8 cellular contexts compared by ENCODE assay signal in genomic region chr7:10973942-10974716, GRCh38. TPM values are rescaled to one million over a fixed set of nuclear protein-coding genes. Genes with fewer than 3 reads are reported as not detected.
DNase-seq lines count a peak whose midpoint lies in the region; ATAC-seq and TF ChIP-seq lines count a peak whose summit lies in the region.

No MANE protein-coding gene starts in this region.

- H3K27ac ChIP-seq in C4-2B = peak overlapping the region; percentile 93
- H3K27ac ChIP-seq in heart right ventricle = peak overlapping the region; percentile 6 to 93 (median 84)
- no peak overlapping the region for H3K27ac ChIP-seq in parathyroid adenoma

- H3K36me3 Mint-ChIP-seq in activated naive CD4-positive, alpha-beta T cell treated with anti-CD3 and anti-CD28 coated beads, Interleukin-2, amount 50 U/mL, for 24 hours = peaks cover 24% of the 10 kb centered on the region

- H3K36me3 ChIP-seq in heart right ventricle (peaks cover 0 to 28% (median 6%) of the 10 kb centered on the region in 9 donors), parathyroid adenoma (ENCODE audit: control insufficient read depth, insufficient read depth, low read length) (no peaks in the 10 kb centered on the region)

- H3K9me3 ChIP-seq in heart right ventricle = no peaks in the 10 kb centered on the region
- H3K9me3 ChIP-seq in parathyroid adenoma (ENCODE audit: control insufficient read depth, low read length) = no peaks in the 10 kb centered on the region

- peaks cover 7% of the 10 kb centered on the region for H3K79me2 ChIP-seq in parathyroid adenoma

- intact Hi-C loops in heart right ventricle (cut with DNase I) = loop anchor here in 5 of 10 donors (1.0 to 10.0 kb wide), 3 partner anchors 33 to 221 kb away; a partner anchor contains a TSS

- peak overlapping the region; percentile 94 for H3K27ac Mint-ChIP-seq in activated naive CD4-positive, alpha-beta T cell treated with anti-CD3 and anti-CD28 coated beads, Interleukin-2, amount 50 U/mL, for 24 hours

- ATAC-seq in GM18870 (IDR thresholded peaks at IDR 0.05; ENCODE audit: unreplicated experiment) (peak; percentile 19), HG03066 (IDR thresholded peaks at IDR 0.05; ENCODE audit: low read depth, unreplicated experiment) (peak; percentile 26), heart right ventricle (peak; percentile 13 to 57 (median 38))

- no peak for TF ChIP-seq CTCF in C4-2B (conservative IDR thresholded peaks at IDR 0.05)
- TF ChIP-seq CTCF in heart right ventricle (IDR thresholded peaks at IDR 0.05) = no peak
- TF ChIP-seq CTCF in parathyroid adenoma (IDR thresholded peaks at IDR 0.05) = no peak

- WGBS in heart right ventricle, 2 donors = 1% methylated on average over 42 to 45 of the region's 45 CpGs

- H2AFZ ChIP-seq in parathyroid adenoma = peak overlapping the region; percentile 81

- DNase-seq in NCI-H748 (lab: John Stamatoyannopoulos, UW; ENCODE audit: unreplicated experiment) (peak; percentile 76), heart right ventricle (no peak)
- DNase-seq in activated CD4-positive, CD25-positive, alpha-beta regulatory T cell treated with anti-CD3 and anti-CD28 coated beads, Interleukin-2, amount 50 U/mL, for 72 hours = no peak

- H3K27me3 Mint-ChIP-seq in activated naive CD4-positive, alpha-beta T cell treated with anti-CD3 and anti-CD28 coated beads, Interleukin-2, amount 50 U/mL, for 24 hours = peaks cover 2% of the 10 kb centered on the region

- H3K27me3 ChIP-seq in heart right ventricle = peaks cover 0 to 4% (median under 1%) of the 10 kb centered on the region in 7 donors
- no peaks in the 10 kb centered on the region for H3K27me3 ChIP-seq in parathyroid adenoma (ENCODE audit: control insufficient read depth, insufficient read depth, low read length)

- H3K4me3 ChIP-seq in heart right ventricle (peak overlapping the region; percentile 62 to 88 (median 84)), parathyroid adenoma (ENCODE audit: low read depth, low read length) (peak overlapping the region; percentile 60)

- H3K9ac ChIP-seq in parathyroid adenoma = peak overlapping the region; percentile 2

- peak overlapping the region; percentile 91 for H3K4me3 Mint-ChIP-seq in activated naive CD4-positive, alpha-beta T cell treated with anti-CD3 and anti-CD28 coated beads, Interleukin-2, amount 50 U/mL, for 24 hours

- H3K4me1 ChIP-seq in heart right ventricle = peaks cover 0 to 22% (median 17%) of the 10 kb centered on the region in 9 donors
- peaks cover 2% of the 10 kb centered on the region for H3K4me1 ChIP-seq in parathyroid adenoma

- no peaks in the 10 kb centered on the region for H3K9me3 Mint-ChIP-seq in activated naive CD4-positive, alpha-beta T cell treated with anti-CD3 and anti-CD28 coated beads, Interleukin-2, amount 50 U/mL, for 24 hours

- H3K4me1 Mint-ChIP-seq in activated naive CD4-positive, alpha-beta T cell treated with anti-CD3 and anti-CD28 coated beads, Interleukin-2, amount 50 U/mL, for 24 hours = peaks cover 55% of the 10 kb centered on the region

- peak overlapping the region; percentile 81 for H3K4me2 ChIP-seq in parathyroid adenoma (ENCODE audit: low read length)

RNA-seq across cellular contexts. Expression of gene PHF14, which starts 0.5 kb away (rescaled TPM):
- 10 to 100 TPM; 14.1 to 16.8 (median 14.8) TPM for total RNA-seq in heart right ventricle
- polyA plus RNA-seq in heart right ventricle = 10 to 100 TPM; 11.9 to 21.4 TPM
